In genomic region chr2:42566837-42567251, GRCh38 we compare ENCODE assay signal across 9 cellular contexts. TPM values are rescaled to one million over a fixed set of nuclear protein-coding genes. Genes with fewer than 3 reads are reported as not detected.
DNase-seq lines count a peak whose midpoint lies in the region; ATAC-seq, FAIRE-seq and TF ChIP-seq lines count a peak whose summit lies in the region.
"Had no signal": no experiment of that assay in that cellular context is flagged by ENCODE, and none has a peak within 500 bp of the region (broad histone marks: within the 10 kb centered on the region; RNA-seq: fewer than 3 reads in every experiment).

No MANE protein-coding gene starts in this region.

- no peaks in the 10 kb centered on the region for H3K9me3 ChIP-seq in sigmoid colon

- intact Hi-C loops in activated B cell treated with CpG ODN at 0.5 μM for 24 hours (cut with micrococcal nuclease) (loop anchor here (1.0 to 10.0 kb wide), 2 partner anchors 32 to 228 kb away; partner anchors contain the start of gene HAAO), sigmoid colon (cut with DNase I) (loop anchor here (5.0 to 10.0 kb wide), 5 partner anchors 55 to 228 kb away; partner anchors contain the start of genes COX7A2L and HAAO)

- CTCF ChIA-PET in activated B cell treated with CpG ODN at 0.5 μM for 24 hours (lab: Charles Lee): interaction anchor here (1.2 kb wide), 1 partner anchor 11 kb away, joined by 3 read pairs; no protein-coding TSS in a partner anchor

- ATAC-seq in HG02885 (IDR thresholded peaks at IDR 0.05; ENCODE audit: poor library complexity, unreplicated experiment) (peak; percentile 51), activated B cell treated with CpG ODN at 0.5 μM for 24 hours (ENCODE audit: low read depth) (peak; percentile 22), HG03159 (IDR thresholded peaks at IDR 0.05; ENCODE audit: unreplicated experiment) (no peak)

- 19 to 40% methylated on average over 1 of the region's 1 CpG for WGBS in sigmoid colon, 2 donors

- H3K36me3 Mint-ChIP-seq in activated B cell treated with CpG ODN at 0.5 μM for 24 hours (ENCODE audit: low read depth): peaks cover 3% of the 10 kb centered on the region

- peak overlapping the region; percentile 50 for H3K27ac Mint-ChIP-seq in activated B cell treated with CpG ODN at 0.5 μM for 24 hours

- no peaks in the 10 kb centered on the region for H3K27me3 ChIP-seq in sigmoid colon

- POLR2A ChIA-PET in activated B cell treated with CpG ODN at 0.5 μM for 24 hours (lab: Charles Lee): interaction anchor here (1.0 to 1.6 kb wide), 3 partner anchors 32 to 244 kb away, joined by 3 to 9 read pairs (median 8); no protein-coding TSS in a partner anchor

- TF ChIP-seq POLR2A in sigmoid colon (IDR thresholded peaks at IDR 0.05): no peak

- peak; percentile 50 for DNase-seq in GM19239 (ENCODE audit: insufficient read length, low spot score)
- no peak for DNase-seq in activated B cell treated with CpG ODN at 0.5 μM for 24 hours
- no peak for DNase-seq in sigmoid colon
- DNase-seq in COLO829 (ENCODE audit: low spot score): no peak
- DNase-seq in activated T-cell treated with anti-CD3 and anti-CD28 coated beads, Interleukin-2, amount 50 U/mL, for 1 hour: no peak
- no peak for DNase-seq in NCI-H345 treated with DMSO at 0.1 percent for 48 hours (lab: John Stamatoyannopoulos, UW; ENCODE audit: unreplicated experiment)

- H3K4me1 Mint-ChIP-seq in activated B cell treated with CpG ODN at 0.5 μM for 24 hours: peaks cover 30% of the 10 kb centered on the region

- no peaks in the 10 kb centered on the region for H3K27me3 Mint-ChIP-seq in activated B cell treated with CpG ODN at 0.5 μM for 24 hours

- peak; percentile 93 for FAIRE-seq in GM19239 (lab: Jason Lieb, UNC)

- TF ChIP-seq CTCF in activated B cell treated with CpG ODN at 0.5 μM for 24 hours (IDR thresholded peaks at IDR 0.05) (no peak), sigmoid colon (IDR thresholded peaks at IDR 0.05) (no peak)

- peaks cover 0 to 34% (median 22%) of the 10 kb centered on the region in 4 donors for H3K4me1 ChIP-seq in sigmoid colon

- TF ChIP-seq EP300 in sigmoid colon (IDR thresholded peaks at IDR 0.05): no peak

- no peaks in the 10 kb centered on the region for H3K9me3 Mint-ChIP-seq in activated B cell treated with CpG ODN at 0.5 μM for 24 hours

- H3K36me3 ChIP-seq in sigmoid colon: peaks cover 0 to 5% (median 0%) of the 10 kb centered on the region in 4 donors

- H3K4me3 ChIP-seq in sigmoid colon: no peak overlapping the region
- H3K4me3 ChIP-seq: skin epidermis had no signal

- H3K4me3 Mint-ChIP-seq in activated B cell treated with CpG ODN at 0.5 μM for 24 hours: no peak overlapping the region

- H3K27ac ChIP-seq in sigmoid colon: peak overlapping the region; percentile 89 to 97 (median 94)

RNA-seq across cellular contexts. Expression of gene MTA3, which starts 1.6 kb away (rescaled TPM):
- 26.2 and 26.8 TPM in 2 replicates for total RNA-seq in activated B cell treated with CpG ODN at 0.5 μM for 24 hours
- 10 to 100 TPM; 33.9 to 53.2 (median 38.9) TPM for total RNA-seq in sigmoid colon
- polyA plus RNA-seq in sigmoid colon: 10 to 100 TPM; 24.5 to 29.8 (median 27.0) TPM
